Comparison of ENCODE assay signal across 8 cellular contexts in the genomic region with DNA sequence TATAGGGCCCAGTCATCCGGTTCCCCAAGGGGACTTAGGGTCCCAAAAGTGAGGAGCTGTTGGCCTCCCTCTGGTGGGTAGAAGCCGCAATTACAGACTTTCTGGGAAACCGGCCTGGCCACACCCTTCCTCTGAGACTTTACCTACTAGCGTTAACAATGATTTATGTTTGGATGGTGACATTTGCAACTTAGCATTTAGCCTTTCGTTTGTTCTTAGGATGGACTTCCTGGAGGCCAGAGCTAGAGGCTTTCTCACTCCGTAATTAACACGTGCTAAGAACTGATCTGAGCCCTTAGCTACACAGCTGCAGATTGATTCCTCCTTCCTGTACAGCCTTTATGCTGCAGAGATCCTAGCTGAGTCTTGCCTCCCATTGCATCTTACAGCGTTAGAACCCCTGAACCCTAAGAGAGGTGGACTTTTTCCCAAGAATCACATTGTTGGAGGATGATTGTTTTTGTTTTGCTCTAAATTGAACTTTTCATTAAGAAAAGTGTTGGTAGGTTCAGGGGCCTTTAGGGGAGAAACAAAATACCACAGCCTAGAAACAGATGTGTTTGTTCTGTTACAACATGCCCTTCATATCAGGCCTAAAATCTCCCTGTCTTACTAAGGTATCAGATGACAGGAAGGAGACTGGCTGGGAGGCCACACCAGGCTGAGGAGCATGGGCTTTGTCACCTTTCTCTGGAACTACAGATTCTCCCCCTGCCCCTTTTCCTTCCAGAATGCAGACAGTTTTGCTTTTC. TPM values are rescaled to one million over a fixed set of nuclear protein-coding genes. Genes with fewer than 3 reads are reported as not detected.
DNase-seq lines count a peak whose midpoint lies in the region; ATAC-seq and TF ChIP-seq lines count a peak whose summit lies in the region.

No MANE protein-coding gene starts in this region.

- peaks cover 21% of the 10 kb centered on the region for H3K36me3 ChIP-seq in ES-I3 (ENCODE audit: insufficient read depth, low read length)

- H3K9me3 Mint-ChIP-seq in HFFc6: no peaks in the 10 kb centered on the region
- H3K9me3 Mint-ChIP-seq in mesothelial cell of epicardium: no peaks in the 10 kb centered on the region
- no peaks in the 10 kb centered on the region for H3K9me3 Mint-ChIP-seq in stimulated activated naive B cell treated with anti-CD40 and anti-IgM and Interleukin-4, amounts not matched to agents 10 μg/mL and 1 μg/mL and 100 μg/mL, for 72 hours

- H3K27me3 Mint-ChIP-seq in HFFc6 (ENCODE audit: insufficient read depth) (peaks cover 2% of the 10 kb centered on the region; the same call in 1 of the 2 replicates), mesothelial cell of epicardium (ENCODE audit: low read depth) (no peaks in the 10 kb centered on the region)
- H3K27me3 Mint-ChIP-seq in stimulated activated naive B cell treated with anti-CD40 and anti-IgM and Interleukin-4, amounts not matched to agents 10 μg/mL and 1 μg/mL and 100 μg/mL, for 72 hours: no peaks in the 10 kb centered on the region

- H3K9me3 ChIP-seq in ES-I3 (ENCODE audit: control insufficient read depth, insufficient read depth, low read length): no peaks in the 10 kb centered on the region

- peak overlapping the region; percentile 100 for H3K9ac ChIP-seq in ES-I3 (ENCODE audit: low read depth, low read length)

- peak overlapping the region; percentile 98 for H3K27ac Mint-ChIP-seq in HFFc6
- H3K27ac Mint-ChIP-seq in mesothelial cell of epicardium: peak overlapping the region; percentile 96
- peak overlapping the region; percentile 32 for H3K27ac Mint-ChIP-seq in stimulated activated naive B cell treated with anti-CD40 and anti-IgM and Interleukin-4, amounts not matched to agents 10 μg/mL and 1 μg/mL and 100 μg/mL, for 72 hours

- H3K4me3 Mint-ChIP-seq in HFFc6: peak overlapping the region; percentile 96
- H3K4me3 Mint-ChIP-seq in mesothelial cell of epicardium: peak overlapping the region; percentile 85
- H3K4me3 Mint-ChIP-seq in stimulated activated naive B cell treated with anti-CD40 and anti-IgM and Interleukin-4, amounts not matched to agents 10 μg/mL and 1 μg/mL and 100 μg/mL, for 72 hours: peak overlapping the region; percentile 82 to 92

- peak; percentile 87 for TF ChIP-seq CTCF in HFFc6 (IDR thresholded peaks at IDR 0.05)
- peak; percentile 76 for TF ChIP-seq CTCF in mesothelial cell of epicardium (IDR thresholded peaks at IDR 0.05; ENCODE audit: unreplicated experiment)

- H3K4me1 ChIP-seq in ES-I3 (ENCODE audit: insufficient read depth, low read length): peaks cover 12% of the 10 kb centered on the region

- H3K4me1 Mint-ChIP-seq in HFFc6 (ENCODE audit: low read depth) (peaks cover 34% of the 10 kb centered on the region), mesothelial cell of epicardium (peaks cover 38% of the 10 kb centered on the region)
- peaks cover 16 to 35% of the 10 kb centered on the region in 2 donors for H3K4me1 Mint-ChIP-seq in stimulated activated naive B cell treated with anti-CD40 and anti-IgM and Interleukin-4, amounts not matched to agents 10 μg/mL and 1 μg/mL and 100 μg/mL, for 72 hours

- peak; percentile 42 to 49 for ATAC-seq in stimulated activated naive B cell treated with anti-CD40 and anti-IgM and Interleukin-4, amounts not matched to agents 10 μg/mL and 1 μg/mL and 100 μg/mL, for 72 hours (replicated peaks)
- no peak for ATAC-seq in HG03108 (IDR thresholded peaks at IDR 0.05; ENCODE audit: unreplicated experiment)

- H3K36me3 Mint-ChIP-seq in HFFc6 (ENCODE audit: low read depth) (peaks cover 54% of the 10 kb centered on the region), mesothelial cell of epicardium (peaks cover 17% of the 10 kb centered on the region)
- H3K36me3 Mint-ChIP-seq in stimulated activated naive B cell treated with anti-CD40 and anti-IgM and Interleukin-4, amounts not matched to agents 10 μg/mL and 1 μg/mL and 100 μg/mL, for 72 hours: peaks cover 13 to 19% of the 10 kb centered on the region in 2 donors

- DNase-seq in HFFc6 (peak; percentile 68), NCI-H510A (lab: John Stamatoyannopoulos, UW) (peak; percentile 27), mesothelial cell of epicardium (ENCODE audit: low spot score in 2 of 2, unreplicated experiment in 2 of 2) (peak in 1 of 2 experiments; percentile 66)
- peak; percentile 80 for DNase-seq in activated CD4-positive, alpha-beta T cell treated with anti-CD3 and anti-CD28 coated beads for 48 hours
- DNase-seq in effector CD4-positive, alpha-beta T cell: peak; percentile 57
- DNase-seq in stimulated activated naive B cell treated with anti-CD40 and anti-IgM and Interleukin-4, amounts not matched to agents 10 μg/mL and 1 μg/mL and 100 μg/mL, for 72 hours: peak; percentile 34

RNA-seq across cellular contexts. Expression of gene S100A11, which starts 2.0 kb away (rescaled TPM):
- total RNA-seq in HFFc6 (2021; fragmentation: NEBNext Ultra II Directional; extraction: Animal tissue kit (Norgen Biotek cat#: 25700)): 1,000 to 10,000 TPM; 1,164 to 1,256 (median 1,179) TPM
- total RNA-seq in mesothelial cell of epicardium: 351 to 373 TPM (median 358 TPM) in 3 replicates

RNA-seq across cellular contexts. Expression of gene S100A10, which starts 41.2 kb away (rescaled TPM):
- 100 to 1,000 TPM; 390 to 518 (median 442) TPM for total RNA-seq in HFFc6 (2021; fragmentation: NEBNext Ultra II Directional; extraction: Animal tissue kit (Norgen Biotek cat#: 25700))
- 219 to 234 TPM (median 222 TPM) in 3 replicates for total RNA-seq in mesothelial cell of epicardium

RNA-seq across cellular contexts. Expression of gene TCHHL1, which starts 54.0 kb away (rescaled TPM):
- total RNA-seq in HFFc6 (2021; fragmentation: NEBNext Ultra II Directional; extraction: Animal tissue kit (Norgen Biotek cat#: 25700)): not detected
- not detected in 3 replicates for total RNA-seq in mesothelial cell of epicardium

Comparison
In these comparisons a context has a peak if more than half of its experiments do, and no peak if none do; other contexts are left out.
1. H3K27ac Mint-ChIP-seq: peak in every context shown above with its lines; median percentile 98 in HFFc6; 96 in mesothelial cell of epicardium; 32 in stimulated activated naive B cell treated with anti-CD40 and anti-IgM and Interleukin-4, amounts not matched to agents 10 μg/mL and 1 μg/mL and 100 μg/mL, for 72 hours.